In the genomic region with DNA sequence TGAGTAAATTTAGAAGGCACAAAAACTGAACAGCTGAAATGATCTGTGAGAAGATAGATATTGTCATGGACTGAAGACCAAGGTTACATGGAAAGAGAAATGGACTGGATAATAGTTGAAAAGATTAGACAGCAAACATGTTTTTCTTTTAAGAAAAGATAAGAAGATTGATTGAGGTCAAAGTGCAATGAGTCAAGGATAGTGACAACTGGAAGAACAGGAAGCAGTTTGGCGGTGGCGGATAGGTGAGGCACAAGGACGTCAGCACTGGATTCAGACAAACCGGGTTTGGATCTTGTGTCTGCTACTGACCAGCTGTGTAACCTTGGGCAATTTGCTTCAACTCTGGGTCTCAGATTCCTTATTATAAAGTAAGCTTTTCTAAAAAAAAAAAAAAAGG, we compare ENCODE assay signal across 22 cellular contexts. TPM values are rescaled to one million over a fixed set of nuclear protein-coding genes. Genes with fewer than 3 reads are reported as not detected.
A peak's percentile ranks its signal among the peaks of the same experiment; 100 is the strongest.
DNase-seq lines count a peak whose midpoint lies in the region; ATAC-seq, FAIRE-seq and TF ChIP-seq lines count a peak whose summit lies in the region.
"Had no signal": no experiment of that assay in that cellular context is flagged by ENCODE, and none has a peak within 500 bp of the region (broad histone marks: within the 10 kb centered on the region; RNA-seq: fewer than 3 reads in every experiment).

No MANE protein-coding gene starts in this region.

- H3K4me3 ChIP-seq in bronchial epithelial cell (ENCODE audit: low read depth, low read length) (no peak overlapping the region), mucosa of rectum (ENCODE audit: low read length in 2 of 2) (peak overlapping the region; percentile 11 to 88), MM.1S (ENCODE audit: low read length) (no peak overlapping the region)
- H3K4me3 ChIP-seq: BLaER1 had no signal

- no peak for ATAC-seq in GM21576 (IDR thresholded peaks at IDR 0.05; ENCODE audit: unreplicated experiment)
- ATAC-seq in activated CD4-positive, alpha-beta T cell treated with anti-CD3 and anti-CD28 coated beads for 36 hours, result no peak

- peaks cover 44% of the 10 kb centered on the region for H3K27me3 Mint-ChIP-seq in activated CD4-positive, alpha-beta memory T cell treated with anti-CD3 and anti-CD28 coated beads, Interleukin-2, amount 10 ng/mL, durations not matched to agents 7 days and 5 days
- H3K27me3 Mint-ChIP-seq in activated CD4-positive, alpha-beta memory T cell treated with anti-CD3 and anti-CD28 coated beads for 36 hours, result peaks cover 24% of the 10 kb centered on the region
- peaks cover 46% of the 10 kb centered on the region for H3K27me3 Mint-ChIP-seq in type B pancreatic cell
- peaks cover 28% of the 10 kb centered on the region for H3K27me3 Mint-ChIP-seq in activated CD4-positive, alpha-beta T cell treated with anti-CD3 and anti-CD28 coated beads for 36 hours

- peak overlapping the region; percentile 88 to 91 for H3K27ac ChIP-seq in mucosa of rectum (ENCODE audit: low read depth in 2 of 2, low read length in 2 of 2)
- no peak overlapping the region for H3K27ac ChIP-seq in MM.1S (ENCODE audit: low read length)
- H3K27ac ChIP-seq: BLaER1, epithelial cell of prostate had no signal

- H3K4me2 ChIP-seq in MM.1S (ENCODE audit: low read depth, low read length), result no peak overlapping the region
- H3K4me2 ChIP-seq: BLaER1 had no signal

- no peaks in the 10 kb centered on the region for H3K36me3 ChIP-seq in bronchial epithelial cell (ENCODE audit: control insufficient read depth, insufficient read depth, low read length)
- H3K36me3 ChIP-seq in mucosa of rectum (ENCODE audit: control insufficient read depth in 2 of 2, insufficient read depth in 2 of 2, low read length in 2 of 2), result no peaks in the 10 kb centered on the region
- no peaks in the 10 kb centered on the region for H3K36me3 ChIP-seq in MM.1S (replicated peaks; ENCODE audit: insufficient read depth, low read length)
- H3K36me3 ChIP-seq: BLaER1 had no signal

- H3K9me2 ChIP-seq in MM.1S (replicated peaks; ENCODE audit: insufficient read depth, low read length), result no peaks in the 10 kb centered on the region

- no peaks in the 10 kb centered on the region for H4K20me1 ChIP-seq in MM.1S (ENCODE audit: insufficient read depth, low read length)
- H4K20me1 ChIP-seq: BLaER1 had no signal

- no peaks in the 10 kb centered on the region for H3K79me2 ChIP-seq in MM.1S (ENCODE audit: low read length)

- peaks cover 38% of the 10 kb centered on the region for H3K4me1 Mint-ChIP-seq in activated CD4-positive, alpha-beta memory T cell treated with anti-CD3 and anti-CD28 coated beads, Interleukin-2, amount 10 ng/mL, durations not matched to agents 7 days and 5 days
- peaks cover 8% of the 10 kb centered on the region for H3K4me1 Mint-ChIP-seq in activated CD4-positive, alpha-beta memory T cell treated with anti-CD3 and anti-CD28 coated beads for 36 hours (ENCODE audit: low read depth)
- H3K4me1 Mint-ChIP-seq in type B pancreatic cell (ENCODE audit: unreplicated experiment), result no peaks in the 10 kb centered on the region
- H3K4me1 Mint-ChIP-seq in activated CD4-positive, alpha-beta T cell treated with anti-CD3 and anti-CD28 coated beads for 36 hours, result peaks cover 16% of the 10 kb centered on the region

- H3K27me3 ChIP-seq in bronchial epithelial cell (ENCODE audit: control insufficient read depth, insufficient read depth, low read length) (no peaks in the 10 kb centered on the region), mucosa of rectum (ENCODE audit: control insufficient read depth in 2 of 2, insufficient read depth in 2 of 2, low read length in 2 of 2) (no peaks in the 10 kb centered on the region), MM.1S (replicated peaks; ENCODE audit: insufficient read depth, low read length) (no peaks in the 10 kb centered on the region)

- H2AFZ ChIP-seq in MM.1S (ENCODE audit: low read length), result no peak overlapping the region

- H3K4me1 ChIP-seq in mucosa of rectum (ENCODE audit: control insufficient read depth in 2 of 2, insufficient read depth in 2 of 2, low read length in 2 of 2) (peaks cover 5% of the 10 kb centered on the region in 2 donors), MM.1S (ENCODE audit: low read length) (no peaks in the 10 kb centered on the region)
- H3K4me1 ChIP-seq: BLaER1 had no signal

- intact Hi-C loops in activated CD4-positive, alpha-beta memory T cell treated with anti-CD3 and anti-CD28 coated beads for 36 hours (cut with micrococcal nuclease), result no loop called here
- intact Hi-C loops in activated CD4-positive, alpha-beta T cell treated with anti-CD3 and anti-CD28 coated beads for 36 hours (cut with DNase I, micrococcal nuclease), result loop anchor here in 1 of 2 experiments (5.0 to 10.0 kb wide), 2 partner anchors 167 to 309 kb away; no protein-coding TSS in a partner anchor

- H3K36me3 Mint-ChIP-seq in activated CD4-positive, alpha-beta memory T cell treated with anti-CD3 and anti-CD28 coated beads, Interleukin-2, amount 10 ng/mL, durations not matched to agents 7 days and 5 days (ENCODE audit: low read depth), result peaks cover 6% of the 10 kb centered on the region
- no peaks in the 10 kb centered on the region for H3K36me3 Mint-ChIP-seq in activated CD4-positive, alpha-beta memory T cell treated with anti-CD3 and anti-CD28 coated beads for 36 hours
- no peaks in the 10 kb centered on the region for H3K36me3 Mint-ChIP-seq in type B pancreatic cell
- no peaks in the 10 kb centered on the region for H3K36me3 Mint-ChIP-seq in activated CD4-positive, alpha-beta T cell treated with anti-CD3 and anti-CD28 coated beads for 36 hours (ENCODE audit: low read depth)

- POLR2A ChIA-PET in activated CD4-positive, alpha-beta memory T cell treated with anti-CD3 and anti-CD28 coated beads, Interleukin-2, amount 10 ng/mL, durations not matched to agents 7 days and 5 days (lab: Charles Lee), result no interaction called here
- POLR2A ChIA-PET in activated CD4-positive, alpha-beta memory T cell treated with anti-CD3 and anti-CD28 coated beads for 36 hours (lab: Charles Lee), result no interaction called here
- POLR2A ChIA-PET in activated CD4-positive, alpha-beta T cell treated with anti-CD3 and anti-CD28 coated beads for 36 hours (lab: Charles Lee), result no interaction called here

- FAIRE-seq in bronchial epithelial cell (lab: Jason Lieb, UNC), result no peak
- FAIRE-seq: D721Med, frontal cortex, G401.6 had no signal

- H3K9me3 ChIP-seq in mucosa of rectum (ENCODE audit: control insufficient read depth in 2 of 2, low read length in 2 of 2) (no peaks in the 10 kb centered on the region), MM.1S (replicated peaks; ENCODE audit: insufficient read depth, low read length) (no peaks in the 10 kb centered on the region)

- H3F3A ChIP-seq in MM.1S (ENCODE audit: insufficient read depth, low read length), result peaks cover 5% of the 10 kb centered on the region

- TF ChIP-seq CTCF in bronchial epithelial cell (IDR thresholded peaks at IDR 0.05; ENCODE audit: insufficient read depth, low read length, severe bottlenecking) (no peak), type B pancreatic cell (conservative IDR thresholded peaks at IDR 0.05) (no peak), MM.1S (IDR thresholded peaks at IDR 0.05; ENCODE audit: low read length) (no peak)

- H3K9me3 Mint-ChIP-seq in activated CD4-positive, alpha-beta memory T cell treated with anti-CD3 and anti-CD28 coated beads, Interleukin-2, amount 10 ng/mL, durations not matched to agents 7 days and 5 days, result no peaks in the 10 kb centered on the region
- no peaks in the 10 kb centered on the region for H3K9me3 Mint-ChIP-seq in activated CD4-positive, alpha-beta memory T cell treated with anti-CD3 and anti-CD28 coated beads for 36 hours
- H3K9me3 Mint-ChIP-seq in type B pancreatic cell, result no peaks in the 10 kb centered on the region
- no peaks in the 10 kb centered on the region for H3K9me3 Mint-ChIP-seq in activated CD4-positive, alpha-beta T cell treated with anti-CD3 and anti-CD28 coated beads for 36 hours (ENCODE audit: low read depth)
- H3K9me3 Mint-ChIP-seq: activated T-helper 2 cell treated with anti-CD3 and anti-CD28 coated beads, Interferon-gamma antibody, Interleukin-2, Interleukin-4, amounts not matched to agents 10 μg/mL and 5 μg/mL and 100 μg/mL, durations not matched to agents 14 hours and 24 hours and 36 hours had no signal

- H3K9ac ChIP-seq in mucosa of rectum (ENCODE audit: low read depth in 1 of 2, low read length in 2 of 2) (no peak overlapping the region), MM.1S (ENCODE audit: low read length) (no peak overlapping the region)
- H3K9ac ChIP-seq: BLaER1 had no signal

- CTCF ChIA-PET in activated CD4-positive, alpha-beta memory T cell treated with anti-CD3 and anti-CD28 coated beads, Interleukin-2, amount 10 ng/mL, durations not matched to agents 7 days and 5 days (lab: Charles Lee), result no interaction called here
- CTCF ChIA-PET in activated CD4-positive, alpha-beta memory T cell treated with anti-CD3 and anti-CD28 coated beads for 36 hours (lab: Charles Lee), result no interaction called here
- CTCF ChIA-PET in activated CD4-positive, alpha-beta T cell treated with anti-CD3 and anti-CD28 coated beads for 36 hours (lab: Charles Lee), result no interaction called here

- no peak for DNase-seq in activated CD4-positive, alpha-beta memory T cell treated with anti-CD3 and anti-CD28 coated beads, Interleukin-2, amount 10 ng/mL, durations not matched to agents 7 days and 5 days
- DNase-seq in activated CD4-positive, alpha-beta memory T cell treated with anti-CD3 and anti-CD28 coated beads for 36 hours, result no peak
- peak; percentile 15 for DNase-seq in bronchial epithelial cell (ENCODE audit: low read depth)
- no peak for DNase-seq in type B pancreatic cell (ENCODE audit: extremely low spot score, unreplicated experiment)
- DNase-seq in activated CD4-positive, alpha-beta T cell treated with anti-CD3 and anti-CD28 coated beads for 36 hours, result no peak
- no peak for DNase-seq in MM.1S
- DNase-seq: activated CD4-positive, alpha-beta T cell treated with anti-CD3 and anti-CD28 coated beads for 48 hours; HFFc6; kidney glomerular epithelial cell; NCI-H1417 treated with DMSO at 0.1 percent for 48 hours; NCI-H2107; NCI-H524; stimulated activated CD4-positive, alpha-beta T cell treated with anti-CD3 and anti-CD28 coated beads, Interleukin-2, amount 100 ng/mL, for 48 hours had no signal

- no peak overlapping the region for H3K27ac Mint-ChIP-seq in activated CD4-positive, alpha-beta memory T cell treated with anti-CD3 and anti-CD28 coated beads, Interleukin-2, amount 10 ng/mL, durations not matched to agents 7 days and 5 days
- H3K27ac Mint-ChIP-seq in activated CD4-positive, alpha-beta memory T cell treated with anti-CD3 and anti-CD28 coated beads for 36 hours, result no peak overlapping the region
- peak overlapping the region; percentile 45 for H3K27ac Mint-ChIP-seq in type B pancreatic cell
- H3K27ac Mint-ChIP-seq in activated CD4-positive, alpha-beta T cell treated with anti-CD3 and anti-CD28 coated beads for 36 hours, result no peak overlapping the region
- H3K27ac Mint-ChIP-seq: activated T-helper 2 cell treated with anti-CD3 and anti-CD28 coated beads, Interferon-gamma antibody, Interleukin-2, Interleukin-4, amounts not matched to agents 10 μg/mL and 5 μg/mL and 100 μg/mL, durations not matched to agents 14 hours and 24 hours and 36 hours; HFFc6 had no signal

- H3K4me3 Mint-ChIP-seq in activated CD4-positive, alpha-beta memory T cell treated with anti-CD3 and anti-CD28 coated beads, Interleukin-2, amount 10 ng/mL, durations not matched to agents 7 days and 5 days, result peak overlapping the region; percentile 3
- no peak overlapping the region for H3K4me3 Mint-ChIP-seq in activated CD4-positive, alpha-beta memory T cell treated with anti-CD3 and anti-CD28 coated beads for 36 hours
- H3K4me3 Mint-ChIP-seq in type B pancreatic cell, result peak overlapping the region; percentile 90
- H3K4me3 Mint-ChIP-seq in activated CD4-positive, alpha-beta T cell treated with anti-CD3 and anti-CD28 coated beads for 36 hours, result no peak overlapping the region
- H3K4me3 Mint-ChIP-seq: HFFc6 had no signal

RNA-seq across cellular contexts. Expression of a gene that starts 2.0 kb away (rescaled TPM):
- total RNA-seq in activated CD4-positive, alpha-beta memory T cell treated with anti-CD3 and anti-CD28 coated beads, Interleukin-2, amount 10 ng/mL, durations not matched to agents 7 days and 5 days, result 10 to 100 TPM; 34.1 to 36.4 TPM
- 1 to 10 TPM; 3.0 to 3.4 TPM for total RNA-seq in activated CD4-positive, alpha-beta memory T cell treated with anti-CD3 and anti-CD28 coated beads for 36 hours
- total RNA-seq in bronchial epithelial cell, result 4.2 and 13.6 TPM in 2 replicates
- 16.5 and 32.0 TPM in 2 replicates for total RNA-seq in type B pancreatic cell (ENCODE audit: low replicate concordance)
- total RNA-seq in activated CD4-positive, alpha-beta T cell treated with anti-CD3 and anti-CD28 coated beads for 36 hours, result 1 to 10 TPM; 1.6 to 2.5 TPM
- total RNA-seq: HFFc6, pulmonary artery endothelial cell had no signal

Comparison
In these comparisons a context has a peak if more than half of its experiments do, and no peak if none do; other contexts are left out.
1. H3K4me3 Mint-ChIP-seq: peak in activated CD4-positive, alpha-beta memory T cell treated with anti-CD3 and anti-CD28 coated beads, Interleukin-2, amount 10 ng/mL, durations not matched to agents 7 days and 5 days (single experiment) and type B pancreatic cell (single experiment); none in activated CD4-positive, alpha-beta memory T cell treated with anti-CD3 and anti-CD28 coated beads for 36 hours (single experiment) and activated CD4-positive, alpha-beta T cell treated with anti-CD3 and anti-CD28 coated beads for 36 hours (single experiment).
2. H3K4me3 ChIP-seq: peak in mucosa of rectum (2 of 2); none in bronchial epithelial cell (single experiment) and MM.1S (single experiment).